ENCODE assay signal across 1 cellular context in the genomic region with DNA sequence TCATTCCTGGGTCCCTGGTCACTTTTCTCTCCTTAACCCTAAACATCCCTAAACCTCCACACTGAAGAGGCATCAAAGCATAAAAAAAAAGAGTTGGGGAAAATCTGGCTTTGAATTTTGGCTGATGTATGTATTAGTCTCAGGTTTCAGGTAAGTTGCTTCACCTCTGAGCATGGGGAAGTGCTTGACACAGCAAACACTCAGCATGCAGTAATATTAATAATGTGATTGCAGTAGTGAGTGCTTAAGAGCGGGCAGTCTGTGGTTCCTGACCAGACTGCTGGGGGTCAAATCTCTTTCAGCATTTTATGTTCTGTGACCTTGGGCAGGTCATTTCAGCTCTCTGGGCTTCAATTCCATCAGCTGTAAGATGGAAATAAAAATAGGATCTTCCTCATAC.
TF ChIP-seq lines count a peak whose summit lies in the region.

No MANE protein-coding gene starts in this region.

TF ChIP-seq in H1, 55 proteins besides CTCF, POLR2A, EP300 and RAD21 (continued from another document):
- TF ChIP-seq RFX5 (IDR thresholded peaks at IDR 0.05; ENCODE audit: borderline replicate concordance, low read depth, low read length) (no peak), RNF2 (IDR thresholded peaks at IDR 0.05; ENCODE audit: borderline replicate concordance, low read depth, low read length, missing control alignments, poor library complexity, severe bottlenecking) (no peak)
